In genomic region chr2:232365621-232366321, GRCh38 we compare ENCODE assay signal across 8 cellular contexts. TPM values are rescaled to one million over a fixed set of nuclear protein-coding genes. Genes with fewer than 3 reads are reported as not detected.
DNase-seq lines count a peak whose midpoint lies in the region; ATAC-seq and TF ChIP-seq lines count a peak whose summit lies in the region.

No MANE protein-coding gene starts in this region.

- H3K27me3 Mint-ChIP-seq in GM23338 (ENCODE audit: insufficient read depth, low read depth, poor library complexity) = peaks cover 7% of the 10 kb centered on the region

- H3K4me3 ChIP-seq in GM23338 = no peak overlapping the region

- ATAC-seq in GM23338 (peak; percentile 67), foreskin keratinocyte (peak; percentile 68), GM18505 (IDR thresholded peaks at IDR 0.05; ENCODE audit: unreplicated experiment) (no peak), HG03108 (IDR thresholded peaks at IDR 0.05; ENCODE audit: unreplicated experiment) (no peak)
- ATAC-seq in stimulated activated effector memory CD8-positive, alpha-beta T cell treated with anti-CD3 and anti-CD28 coated beads, Interleukin-12 subunit alpha, Interleukin-12 subunit beta, amount 100 ng/mL, for 72 hours = peak; percentile 69

- no peaks in the 10 kb centered on the region for H3K79me2 ChIP-seq in GM23338 (replicated peaks; ENCODE audit: insufficient read depth)

- peaks cover 32% of the 10 kb centered on the region for H3K4me1 Mint-ChIP-seq in GM23338
- H3K4me1 Mint-ChIP-seq in stimulated activated effector memory CD8-positive, alpha-beta T cell treated with anti-CD3 and anti-CD28 coated beads, Interleukin-12 subunit alpha, Interleukin-12 subunit beta, amount 100 ng/mL, for 72 hours = peaks cover 24% of the 10 kb centered on the region

- H3K4me2 ChIP-seq in GM23338 = no peak overlapping the region

- H3K27ac ChIP-seq in GM23338 (ENCODE audit: low read depth) = no peak overlapping the region
- no peak overlapping the region for H3K27ac ChIP-seq in foreskin keratinocyte

- H3K27me3 ChIP-seq in GM23338 (ENCODE audit: insufficient read depth) (no peaks in the 10 kb centered on the region), foreskin keratinocyte (peaks cover 2% of the 10 kb centered on the region)

- H3K9me3 Mint-ChIP-seq in GM23338 = peaks cover 3% of the 10 kb centered on the region; the same call in 2 of the 3 replicates
- no peaks in the 10 kb centered on the region for H3K9me3 Mint-ChIP-seq in stimulated activated effector memory CD8-positive, alpha-beta T cell treated with anti-CD3 and anti-CD28 coated beads, Interleukin-12 subunit alpha, Interleukin-12 subunit beta, amount 100 ng/mL, for 72 hours

- H3K9me2 ChIP-seq in GM23338 (ENCODE audit: insufficient read depth) = no peaks in the 10 kb centered on the region

- no peaks in the 10 kb centered on the region for H3F3A ChIP-seq in GM23338 (replicated peaks; ENCODE audit: low read depth)

- H3K4me1 ChIP-seq in GM23338 (ENCODE audit: insufficient read depth) (no peaks in the 10 kb centered on the region; the same call in 1 of the 2 replicates), foreskin keratinocyte (no peaks in the 10 kb centered on the region)

- TF ChIP-seq CTCF in AG09319 (IDR thresholded peaks at IDR 0.05; ENCODE audit: low read depth, low read length) = peak; percentile 34
- peak; percentile 56 to 77 for TF ChIP-seq CTCF in GM23338 (conservative IDR thresholded peaks at IDR 0.05; ENCODE audit: low read depth in 2 of 2)
- TF ChIP-seq CTCF in foreskin keratinocyte (conservative IDR thresholded peaks at IDR 0.05) = peak; percentile 55

- no peaks in the 10 kb centered on the region for H3K36me3 Mint-ChIP-seq in GM23338 (ENCODE audit: low read depth)
- H3K36me3 Mint-ChIP-seq in stimulated activated effector memory CD8-positive, alpha-beta T cell treated with anti-CD3 and anti-CD28 coated beads, Interleukin-12 subunit alpha, Interleukin-12 subunit beta, amount 100 ng/mL, for 72 hours = no peaks in the 10 kb centered on the region

- H3K27ac Mint-ChIP-seq in GM23338 = no peak overlapping the region
- no peak overlapping the region for H3K27ac Mint-ChIP-seq in stimulated activated effector memory CD8-positive, alpha-beta T cell treated with anti-CD3 and anti-CD28 coated beads, Interleukin-12 subunit alpha, Interleukin-12 subunit beta, amount 100 ng/mL, for 72 hours

- TF ChIP-seq POLR2A in GM18505 (IDR thresholded peaks at IDR 0.05; ENCODE audit: borderline replicate concordance, extremely low read depth, insufficient read depth, insufficient read length) = no peak

- H3K36me3 ChIP-seq in GM23338 (ENCODE audit: insufficient read depth) = no peaks in the 10 kb centered on the region

- DNase-seq in AG09319 (ENCODE audit: extremely low read depth, low read depth) (no peak), GM23338 (ENCODE audit: low spot score) (peak; percentile 75), SHP77 treated with DMSO at 0.1 percent for 48 hours (lab: John Stamatoyannopoulos, UW) (peak; percentile 67), foreskin keratinocyte (peak in 1 of 2 donors; percentile 15), inferior parietal cortex (ENCODE audit: extremely low spot score) (no peak)
- no peak for DNase-seq in stimulated activated effector memory CD8-positive, alpha-beta T cell treated with anti-CD3 and anti-CD28 coated beads, Interleukin-12 subunit alpha, Interleukin-12 subunit beta, amount 100 ng/mL, for 72 hours (ENCODE audit: low spot score in 2 of 2)

- H3K4me3 Mint-ChIP-seq in GM23338 = no peak overlapping the region
- H3K4me3 Mint-ChIP-seq in stimulated activated effector memory CD8-positive, alpha-beta T cell treated with anti-CD3 and anti-CD28 coated beads, Interleukin-12 subunit alpha, Interleukin-12 subunit beta, amount 100 ng/mL, for 72 hours = no peak overlapping the region

- no peaks in the 10 kb centered on the region for H4K20me1 ChIP-seq in GM23338 (replicated peaks; ENCODE audit: insufficient read depth)

- no peak overlapping the region for H2AFZ ChIP-seq in GM23338

TF ChIP-seq in GM23338, 12 proteins besides CTCF, POLR2A, EP300 and RAD21 (continues in another document):
- TF ChIP-seq POLR2AphosphoS5 (IDR thresholded peaks at IDR 0.05; ENCODE audit: low read depth) (no peak), REST (IDR thresholded peaks at IDR 0.05; ENCODE audit: unreplicated experiment) (no peak), STAT1 (IDR thresholded peaks at IDR 0.05; ENCODE audit: unreplicated experiment) (no peak), ZNF331 (CRISPR knock-in tag; IDR thresholded peaks at IDR 0.05; ENCODE audit: low read depth) (no peak), ETS1 (IDR thresholded peaks at IDR 0.05) (no peak), NANOG (IDR thresholded peaks at IDR 0.05; ENCODE audit: borderline replicate concordance) (no peak), CREB1 (CRISPR knock-in tag; IDR thresholded peaks at IDR 0.05; ENCODE audit: low read depth) (no peak), JUNB (IDR thresholded peaks at IDR 0.05; ENCODE audit: unreplicated experiment) (no peak), ZNF114 (CRISPR knock-in tag; IDR thresholded peaks at IDR 0.05) (no peak)

RNA-seq across cellular contexts. Expression of gene ALPP, which starts 12.8 kb away (rescaled TPM):
- 0.28 and 0.31 TPM in 2 replicates for total RNA-seq in GM23338 (2014; rRNA removed; shearing (Covaris generic))
- polyA plus RNA-seq in GM23338 (2016; fragmentation: Nextera tagmentation; extraction: Ambion mirVana) (0.07 TPM in 1 of 2 replicates, not detected in the other), foreskin keratinocyte (not detected in 2 replicates)
- total RNA-seq in foreskin keratinocyte = not detected in 2 replicates

RNA-seq across cellular contexts. Expression of gene ALPG, which starts 40.9 kb away (rescaled TPM):
- 2.5 and 3.8 TPM in 2 replicates for total RNA-seq in GM23338 (2014; rRNA removed; shearing (Covaris generic))
- polyA plus RNA-seq in GM23338 (2016; fragmentation: Nextera tagmentation; extraction: Ambion mirVana) (0.89 and 1.4 TPM in 2 replicates), foreskin keratinocyte (not detected in 2 replicates)
- total RNA-seq in foreskin keratinocyte = not detected in 2 replicates

Comparison
In these comparisons a context has a peak if more than half of its experiments do, and no peak if none do; other contexts are left out.
1. DNase-seq: peak in GM23338 (single experiment) and SHP77 treated with DMSO at 0.1 percent for 48 hours (single experiment); none in AG09319 (single experiment), stimulated activated effector memory CD8-positive, alpha-beta T cell treated with anti-CD3 and anti-CD28 coated beads, Interleukin-12 subunit alpha, Interleukin-12 subunit beta, amount 100 ng/mL, for 72 hours (0 of 2) and inferior parietal cortex (single experiment).
2. ATAC-seq: peak in GM23338 (single experiment), foreskin keratinocyte (single experiment) and stimulated activated effector memory CD8-positive, alpha-beta T cell treated with anti-CD3 and anti-CD28 coated beads, Interleukin-12 subunit alpha, Interleukin-12 subunit beta, amount 100 ng/mL, for 72 hours (single experiment); none in GM18505 (single experiment) and HG03108 (single experiment).
3. Peak in every context shown above with its lines, with median percentiles within 50 percentile points of each other: CTCF ChIP-seq.